ENCODE assay signal across 22 cellular contexts in genomic region chr15:57403532-57403931, GRCh38. TPM values are rescaled to one million over a fixed set of nuclear protein-coding genes. Genes with fewer than 3 reads are reported as not detected.
DNase-seq lines count a peak whose midpoint lies in the region; ATAC-seq, FAIRE-seq and TF ChIP-seq lines count a peak whose summit lies in the region.
"Had no signal": no experiment of that assay in that cellular context is flagged by ENCODE, and none has a peak within 500 bp of the region (broad histone marks: within the 10 kb centered on the region; RNA-seq: fewer than 3 reads in every experiment).

No MANE protein-coding gene starts in this region.

- peak overlapping the region in 7 of 12 donors; percentile 7 to 72 (median 61) for H3K27ac ChIP-seq in heart left ventricle
- H3K27ac ChIP-seq: BLaER1, neutrophil had no signal

- H3K36me3 ChIP-seq in heart left ventricle: no peaks in the 10 kb centered on the region
- H3K36me3 ChIP-seq: BLaER1, neutrophil had no signal

- TF ChIP-seq POLR2A in heart left ventricle (IDR thresholded peaks at IDR 0.05): no peak
- no peak for TF ChIP-seq POLR2A in H54 (IDR thresholded peaks at IDR 0.05; ENCODE audit: low read depth, low read length)

- no peaks in the 10 kb centered on the region for H3K36me3 Mint-ChIP-seq in nephron progenitor cell (ENCODE audit: low read depth)

- no peaks in the 10 kb centered on the region for H3K27me3 ChIP-seq in heart left ventricle
- H3K27me3 ChIP-seq: BLaER1, neutrophil had no signal

- intact Hi-C loops in heart left ventricle (cut with DNase I): no loop called here

- peak overlapping the region; percentile 80 for H3K27ac Mint-ChIP-seq in nephron progenitor cell
- H3K27ac Mint-ChIP-seq: activated CD4-positive, alpha-beta T cell treated with anti-CD3 and anti-CD28 coated beads, Interleukin-2, amount 10 ng/mL, durations not matched to agents 7 days and 5 days; T-helper 1 cell treated with Interleukin-12 subunit alpha and Interleukin-12 subunit beta and Interleukin-4 antibody, amounts not matched to agents 30 μg/mL and 1 μg/mL, for 36 hours had no signal

- FAIRE-seq in H54 (lab: Jason Lieb, UNC): no peak
- no peak for FAIRE-seq in HTR-8/SVneo (lab: Jason Lieb, UNC)
- FAIRE-seq: A204.1, K562 had no signal

- H3K4me1 ChIP-seq in heart left ventricle: peaks cover 0 to 22% (median 2%) of the 10 kb centered on the region in 12 donors
- H3K4me1 ChIP-seq: BLaER1 had no signal

- DNase-seq in AG10803 (ENCODE audit: low read depth) (peak; percentile 29), astrocyte of the spinal cord (ENCODE audit: low read depth, low spot score) (peak; percentile 27), heart left ventricle (no peak), nephron progenitor cell (no peak), H54 (ENCODE audit: insufficient read length, low spot score) (no peak), HTR-8/SVneo (ENCODE audit: insufficient read length, low spot score) (no peak)
- DNase-seq in activated CD4-positive, alpha-beta T cell treated with anti-CD3 and anti-CD28 coated beads, Interleukin-2, amount 50 U/mL, for 48 hours: no peak
- DNase-seq: activated CD4-positive, alpha-beta T cell treated with anti-CD3 and anti-CD28 coated beads, Interleukin-2, amount 10 ng/mL, durations not matched to agents 7 days and 5 days; activated gamma-delta T cell treated with Interleukin-2 at 50 U/mL for 16 hours; activated T-cell treated with anti-CD3 and anti-CD28 coated beads for 4 hours; Caco-2; left colon; NCI-H1694 treated with DMSO at 0.1 percent for 48 hours; NCI-H345; PC-3 had no signal

- H3K9me3 Mint-ChIP-seq in nephron progenitor cell: peaks cover 7% of the 10 kb centered on the region
- H3K9me3 Mint-ChIP-seq: activated CD4-positive, alpha-beta T cell treated with anti-CD3 and anti-CD28 coated beads, Interleukin-2, amount 10 ng/mL, durations not matched to agents 7 days and 5 days; central memory CD8-positive, alpha-beta T cell; T-helper 1 cell treated with Interleukin-12 subunit alpha and Interleukin-12 subunit beta and Interleukin-4 antibody, amounts not matched to agents 30 μg/mL and 1 μg/mL, for 36 hours had no signal

- no peak overlapping the region for H3K4me3 Mint-ChIP-seq in nephron progenitor cell
- H3K4me3 Mint-ChIP-seq: activated CD4-positive, alpha-beta T cell treated with anti-CD3 and anti-CD28 coated beads, Interleukin-2, amount 10 ng/mL, durations not matched to agents 7 days and 5 days; central memory CD8-positive, alpha-beta T cell; T-helper 1 cell treated with Interleukin-12 subunit alpha and Interleukin-12 subunit beta and Interleukin-4 antibody, amounts not matched to agents 30 μg/mL and 1 μg/mL, for 36 hours had no signal

- H3K4me3 ChIP-seq in AG10803 (ENCODE audit: low read length) (no peak overlapping the region), astrocyte of the spinal cord (ENCODE audit: low read depth, low read length) (no peak overlapping the region), heart left ventricle (no peak overlapping the region)
- H3K4me3 ChIP-seq: BLaER1, K562 had no signal

- no peaks in the 10 kb centered on the region for H3K9me3 ChIP-seq in heart left ventricle
- H3K9me3 ChIP-seq: BLaER1, Caco-2, neutrophil had no signal

- ATAC-seq in heart left ventricle (peak; percentile 45 to 76 (median 63)), HG03520 (IDR thresholded peaks at IDR 0.05; ENCODE audit: unreplicated experiment) (no peak)
- ATAC-seq: K562, left colon, PC-3 had no signal

- no peak for TF ChIP-seq CTCF in AG10803 (conservative IDR thresholded peaks at IDR 0.05; ENCODE audit: low read length)
- TF ChIP-seq CTCF in astrocyte of the spinal cord (IDR thresholded peaks at IDR 0.05; ENCODE audit: low read depth, low read length): no peak
- no peak for TF ChIP-seq CTCF in heart left ventricle (IDR thresholded peaks at IDR 0.05)
- no peak for TF ChIP-seq CTCF in nephron progenitor cell (IDR thresholded peaks at IDR 0.05)

- WGBS in heart left ventricle, 4 donors: 56 to 65% (median 58%) methylated on average over 4 of the region's 4 CpGs

- H3K4me1 Mint-ChIP-seq in nephron progenitor cell: peaks cover 41% of the 10 kb centered on the region
- H3K4me1 Mint-ChIP-seq: activated CD4-positive, alpha-beta T cell treated with anti-CD3 and anti-CD28 coated beads, Interleukin-2, amount 10 ng/mL, durations not matched to agents 7 days and 5 days; central memory CD8-positive, alpha-beta T cell had no signal

- peaks cover 8% of the 10 kb centered on the region for H3K27me3 Mint-ChIP-seq in nephron progenitor cell (ENCODE audit: low read depth, poor library complexity)

- in situ Hi-C loops in astrocyte of the spinal cord (cut with HindIII; ENCODE audit: low sequenced_read_pairs): no loop called here

RNA-seq across cellular contexts. Expression of gene CGNL1, which starts 27.2 kb away (rescaled TPM):
- total RNA-seq in heart left ventricle: 10 to 100 TPM; 16.9 to 40.0 (median 23.7) TPM
- 1 to 10 TPM; 3.8 to 4.9 TPM for polyA plus RNA-seq in heart left ventricle
- total RNA-seq: activated CD4-positive, alpha-beta T cell treated with anti-CD3 and anti-CD28 coated beads, Interleukin-2, amount 10 ng/mL, durations not matched to agents 7 days and 5 days had no signal

Comparison
In these comparisons a context has a peak if more than half of its experiments do, and no peak if none do; other contexts are left out.
1. DNase-seq: peak in AG10803 (single experiment) and astrocyte of the spinal cord (single experiment); none in heart left ventricle (0 of 5), nephron progenitor cell (single experiment), H54 (single experiment), HTR-8/SVneo (single experiment) and activated CD4-positive, alpha-beta T cell treated with anti-CD3 and anti-CD28 coated beads, Interleukin-2, amount 50 U/mL, for 48 hours (0 of 2).